In genomic region chr20:22921595-22922421, GRCh38 we compare ENCODE assay signal across 10 cellular contexts.
DNase-seq lines count a peak whose midpoint lies in the region; ATAC-seq and TF ChIP-seq lines count a peak whose summit lies in the region.
"Had no signal": no experiment of that assay in that cellular context is flagged by ENCODE, and none has a peak within 500 bp of the region (broad histone marks: within the 10 kb centered on the region; RNA-seq: fewer than 3 reads in every experiment).

No MANE protein-coding gene starts in this region.

- H3K27me3 Mint-ChIP-seq in activated CD4-positive, alpha-beta memory T cell treated with anti-CD3 and anti-CD28 coated beads for 36 hours, result no peaks in the 10 kb centered on the region

- H3K4me1 ChIP-seq in HEK293 (ENCODE audit: control insufficient read depth, insufficient read depth, low read length) (no peaks in the 10 kb centered on the region), SJCRH30 (peaks cover 56% of the 10 kb centered on the region)

- H3K4me1 Mint-ChIP-seq in activated CD4-positive, alpha-beta memory T cell treated with anti-CD3 and anti-CD28 coated beads for 36 hours (ENCODE audit: low read depth), result no peaks in the 10 kb centered on the region
- H3K4me1 Mint-ChIP-seq: memory B cell had no signal

- no peak overlapping the region for H3K4me3 Mint-ChIP-seq in activated CD4-positive, alpha-beta memory T cell treated with anti-CD3 and anti-CD28 coated beads for 36 hours
- H3K4me3 Mint-ChIP-seq: memory B cell had no signal

- no peaks in the 10 kb centered on the region for H3K36me3 ChIP-seq in HEK293 (ENCODE audit: control insufficient read depth in 2 of 2, insufficient read depth in 1 of 2, low read length in 2 of 2)
- H3K36me3 ChIP-seq in SJCRH30, result no peaks in the 10 kb centered on the region

- no peak overlapping the region for H3K4me3 ChIP-seq in HEK293 (ENCODE audit: low read depth, low read length)
- no peak overlapping the region for H3K4me3 ChIP-seq in SJCRH30

- ATAC-seq in GM18858 (IDR thresholded peaks at IDR 0.05; ENCODE audit: unreplicated experiment), result no peak

- CTCF ChIA-PET in HEK293 (lab: Yijun Ruan, JAX), result interaction anchor here (1.4 kb wide), 1 partner anchor 230 kb away, joined by 4 read pairs; no protein-coding TSS in a partner anchor
- CTCF ChIA-PET in activated CD4-positive, alpha-beta memory T cell treated with anti-CD3 and anti-CD28 coated beads for 36 hours (lab: Charles Lee), result no interaction called here
- CTCF ChIA-PET in GM10248 (lab: Yijun Ruan, JAX), result interaction anchor here (1.3 kb wide), 1 partner anchor 8 kb away, joined by 3 read pairs; no protein-coding TSS in a partner anchor

- no peaks in the 10 kb centered on the region for H3K9me3 ChIP-seq in HEK293 (ENCODE audit: control insufficient read depth, insufficient read depth, low read depth, low read length)
- no peaks in the 10 kb centered on the region for H3K9me3 ChIP-seq in SJCRH30 (replicated peaks)

- H3K36me3 Mint-ChIP-seq in activated CD4-positive, alpha-beta memory T cell treated with anti-CD3 and anti-CD28 coated beads for 36 hours, result no peaks in the 10 kb centered on the region
- H3K36me3 Mint-ChIP-seq: memory B cell had no signal

- intact Hi-C loops in activated CD4-positive, alpha-beta memory T cell treated with anti-CD3 and anti-CD28 coated beads for 36 hours (cut with micrococcal nuclease), result no loop called here

- TF ChIP-seq CTCF in HEK293 (tag by site-specific recombination; IDR thresholded peaks at IDR 0.05) (no peak), GM10248 (IDR thresholded peaks at IDR 0.05; ENCODE audit: control extremely low read depth, extremely low read depth, low read depth, missing control alignments) (no peak)

- H3K9me3 Mint-ChIP-seq in activated CD4-positive, alpha-beta memory T cell treated with anti-CD3 and anti-CD28 coated beads for 36 hours, result no peaks in the 10 kb centered on the region

- POLR2A ChIA-PET in HEK293 (lab: Yijun Ruan, JAX), result interaction anchor here (0.8 to 1.2 kb wide), 2 partner anchors 70 to 129 kb away, joined by 3 to 4 read pairs; no protein-coding TSS in a partner anchor
- POLR2A ChIA-PET in activated CD4-positive, alpha-beta memory T cell treated with anti-CD3 and anti-CD28 coated beads for 36 hours (lab: Charles Lee), result no interaction called here
- POLR2A ChIA-PET in GM10248 (lab: Yijun Ruan, JAX), result no interaction called here

- DNase-seq in SJCRH30 (peak; percentile 66 to 81), fibroblast of gingiva (ENCODE audit: low read depth) (peak; percentile 66), stromal cell of bone marrow (ENCODE audit: low read depth) (peak; percentile 49), NCI-H1105 (lab: John Stamatoyannopoulos, UW) (no peak), GM10248 (ENCODE audit: extremely low spot score) (no peak)
- DNase-seq in activated CD4-positive, alpha-beta memory T cell treated with anti-CD3 and anti-CD28 coated beads for 36 hours, result no peak
- DNase-seq: activated T-cell treated with anti-CD3 and anti-CD28 coated beads, Interleukin-2, amount 50 U/mL, for 1 hour had no signal

- H3K27ac ChIP-seq in HEK293 (ENCODE audit: extremely low read depth, low read depth, low read length) (no peak overlapping the region), SJCRH30 (peak overlapping the region; percentile 85)

- no peaks in the 10 kb centered on the region for H3K27me3 ChIP-seq in SJCRH30

- H3K27ac Mint-ChIP-seq in activated CD4-positive, alpha-beta memory T cell treated with anti-CD3 and anti-CD28 coated beads for 36 hours, result no peak overlapping the region
- H3K27ac Mint-ChIP-seq: memory B cell had no signal

TF ChIP-seq in HEK293, 187 proteins besides CTCF, POLR2A, EP300 and RAD21 (continues in another document):
- no peak for TF ChIP-seq ZNF510 (tag by site-specific recombination; IDR thresholded peaks at IDR 0.05; ENCODE audit: insufficient replicate concordance)
- TF ChIP-seq ZNF555 (tag by site-specific recombination; conservative IDR thresholded peaks at IDR 0.05), result no peak
- TF ChIP-seq ZNF701 (tag by site-specific recombination; IDR thresholded peaks at IDR 0.05), result no peak
- no peak for TF ChIP-seq ZNF658 (tag by site-specific recombination; IDR thresholded peaks at IDR 0.05)
- no peak for TF ChIP-seq ZFP37 (tag by site-specific recombination; IDR thresholded peaks at IDR 0.05)
- no peak for TF ChIP-seq ZBTB10 (tag by site-specific recombination; IDR thresholded peaks at IDR 0.05)
- TF ChIP-seq ZNF341 (tag by site-specific recombination; IDR thresholded peaks at IDR 0.05; ENCODE audit: low read depth), result no peak
- peak; percentile 70 for TF ChIP-seq ZEB2 (tag by site-specific recombination; IDR thresholded peaks at IDR 0.05)
- no peak for TF ChIP-seq ZNF561 (tag by site-specific recombination; IDR thresholded peaks at IDR 0.05; ENCODE audit: borderline replicate concordance)
- TF ChIP-seq MZF1 (tag by site-specific recombination; IDR thresholded peaks at IDR 0.05; ENCODE audit: borderline replicate concordance), result no peak
- no peak for TF ChIP-seq ZNF280D (tag by site-specific recombination; IDR thresholded peaks at IDR 0.05)
- TF ChIP-seq PRDM6 (tag by site-specific recombination; IDR thresholded peaks at IDR 0.05), result peak; percentile 36; the same call in 1 of the 2 replicates
- TF ChIP-seq ZNF623 (tag by site-specific recombination; IDR thresholded peaks at IDR 0.05), result no peak
- TF ChIP-seq ZNF362 (tag by site-specific recombination; IDR thresholded peaks at IDR 0.05), result no peak
- TF ChIP-seq ZNF48 (tag by site-specific recombination; IDR thresholded peaks at IDR 0.05), result no peak
- 0 out of 2 replicates have a peak, but pooled peaks have one; percentile 47 for TF ChIP-seq MEIS1 (CRISPR knock-in tag; IDR thresholded peaks at IDR 0.05; ENCODE audit: borderline replicate concordance)

Comparison
In these comparisons a context has a peak if more than half of its experiments do, and no peak if none do; other contexts are left out.
1. DNase-seq: peak in SJCRH30 (2 of 2), fibroblast of gingiva (single experiment) and stromal cell of bone marrow (single experiment); none in activated CD4-positive, alpha-beta memory T cell treated with anti-CD3 and anti-CD28 coated beads for 36 hours (single experiment), NCI-H1105 (single experiment) and GM10248 (single experiment).